In the genomic region with DNA sequence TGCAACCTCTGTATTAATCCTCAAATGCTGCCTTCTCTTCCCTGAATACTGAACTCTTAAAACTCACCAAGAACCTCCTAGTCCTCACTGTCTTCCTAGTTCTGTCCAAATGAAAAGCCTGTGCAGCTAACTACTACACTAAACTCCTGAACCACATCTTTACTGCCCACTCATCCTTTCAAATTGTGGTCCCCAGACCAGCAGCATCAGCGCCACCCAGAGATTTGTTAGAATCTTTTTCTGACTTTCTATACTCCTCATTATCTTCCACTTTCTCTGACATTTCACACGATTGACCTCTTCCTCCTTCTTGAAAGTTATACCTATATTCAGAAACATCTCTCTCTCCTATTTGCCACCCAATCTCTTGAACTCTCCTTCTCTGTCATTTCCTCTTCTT, we compare ENCODE assay signal across 20 cellular contexts.
DNase-seq lines count a peak whose midpoint lies in the region; ATAC-seq and TF ChIP-seq lines count a peak whose summit lies in the region.
"Had no signal": no experiment of that assay in that cellular context is flagged by ENCODE, and none has a peak within 500 bp of the region (broad histone marks: within the 10 kb centered on the region; RNA-seq: fewer than 3 reads in every experiment).

No MANE protein-coding gene starts in this region.

- H3K36me3 Mint-ChIP-seq in nephron progenitor cell (ENCODE audit: low read depth), result no peaks in the 10 kb centered on the region

- H3K27ac Mint-ChIP-seq in nephron progenitor cell, result peak overlapping the region; percentile 24
- H3K27ac Mint-ChIP-seq: B cell had no signal

- TF ChIP-seq CTCF in GM12865 (IDR thresholded peaks at IDR 0.05; ENCODE audit: insufficient read depth, low read depth, low read length, missing control alignments) (no peak), nephron progenitor cell (IDR thresholded peaks at IDR 0.05) (no peak)

- H3K4me3 ChIP-seq in GM12865 (ENCODE audit: low read depth, low read length), result no peak overlapping the region

- H3K9me3 Mint-ChIP-seq in nephron progenitor cell, result no peaks in the 10 kb centered on the region

- H3K4me3 Mint-ChIP-seq in nephron progenitor cell, result no peak overlapping the region
- H3K4me3 Mint-ChIP-seq: B cell had no signal

- H3K4me1 Mint-ChIP-seq in nephron progenitor cell, result peaks cover 7% of the 10 kb centered on the region

- peak; percentile 63 for ATAC-seq in GM19351 (IDR thresholded peaks at IDR 0.05; ENCODE audit: unreplicated experiment)
- ATAC-seq: HepG2, PC-3 had no signal

- peaks cover under 1% of the 10 kb centered on the region for H3K27me3 Mint-ChIP-seq in nephron progenitor cell (ENCODE audit: low read depth, poor library complexity)

- DNase-seq in GM12865 (ENCODE audit: low read depth) (peak; percentile 4), NAMALWA (ENCODE audit: low spot score) (peak; percentile 20), nephron progenitor cell (no peak), medulla oblongata (ENCODE audit: extremely low spot score) (no peak), GF-D8 (lab: John Stamatoyannopoulos, UW) (no peak)
- no peak for DNase-seq in activated CD4-positive, alpha-beta T cell treated with anti-CD3 and anti-CD28 coated beads, Interleukin-2, amount 50 U/mL, for 4 hours
- DNase-seq: GDM1, HCEC 1CT, KBM-7, NCI-H1105 treated with DMSO at 0.1 percent for 48 hours, NCI-H1694, NCI-H2081 treated with DMSO at 0.1 percent for 48 hours, NCI-H748 treated with DMSO at 0.1 percent for 48 hours, PC-3, RPMI8226, SHP77 treated with DMSO at 0.1 percent for 48 hours, SK-N-SH had no signal

Comparison
In these comparisons a context has a peak if more than half of its experiments do, and no peak if none do; other contexts are left out.
1. DNase-seq: peak in GM12865 (single experiment) and NAMALWA (single experiment); none in nephron progenitor cell (single experiment), medulla oblongata (single experiment), GF-D8 (single experiment) and activated CD4-positive, alpha-beta T cell treated with anti-CD3 and anti-CD28 coated beads, Interleukin-2, amount 50 U/mL, for 4 hours (0 of 2).